8 cellular contexts compared by ENCODE assay signal in genomic region chr2:110679337-110679707, GRCh38. TPM values are rescaled to one million over a fixed set of nuclear protein-coding genes. Genes with fewer than 3 reads are reported as not detected.
DNase-seq lines count a peak whose midpoint lies in the region; ATAC-seq and TF ChIP-seq lines count a peak whose summit lies in the region.

No MANE protein-coding gene starts in this region.

- intact Hi-C loops in activated T-helper 2 cell treated with anti-CD3 and anti-CD28 coated beads, Interferon-gamma antibody, Interleukin-2, Interleukin-4, amounts not matched to agents 10 μg/mL and 5 μg/mL and 100 μg/mL, durations not matched to agents 14 hours and 24 hours and 36 hours (cut with micrococcal nuclease) = loop anchor here (2.0 to 5.0 kb wide), 2 partner anchors 33 to 188 kb away; no protein-coding TSS in a partner anchor

- no peak for TF ChIP-seq EP300 in upper lobe of left lung (IDR thresholded peaks at IDR 0.05)

- TF ChIP-seq POLR2A in upper lobe of left lung (IDR thresholded peaks at IDR 0.05) = no peak

- DNase-seq in HUDEP-2 (lab: John Stamatoyannopoulos, UW; ENCODE audit: unreplicated experiment in 76 of 76) (peak in 44 of 76 experiments; percentile 3 to 65 (median 26)), mesothelial cell of epicardium (ENCODE audit: low spot score in 2 of 2, unreplicated experiment in 2 of 2) (no peak), upper lobe of left lung (no peak), HuH-7.5 (ENCODE audit: low spot score) (no peak)
- no peak for DNase-seq in activated T-helper 2 cell treated with anti-CD3 and anti-CD28 coated beads, Interferon-gamma antibody, Interleukin-2, Interleukin-4, amounts not matched to agents 10 μg/mL and 5 μg/mL and 100 μg/mL, durations not matched to agents 14 hours and 24 hours and 36 hours (ENCODE audit: low spot score)

- TF ChIP-seq CTCF in C4-2B (conservative IDR thresholded peaks at IDR 0.05) = peak; percentile 5
- TF ChIP-seq CTCF in mesothelial cell of epicardium (IDR thresholded peaks at IDR 0.05; ENCODE audit: unreplicated experiment) = no peak
- no peak for TF ChIP-seq CTCF in upper lobe of left lung (IDR thresholded peaks at IDR 0.05)

- ATAC-seq in HG02798 (IDR thresholded peaks at IDR 0.05; ENCODE audit: poor library complexity, unreplicated experiment) (no peak), HG03571 (IDR thresholded peaks at IDR 0.05; ENCODE audit: unreplicated experiment) (no peak), upper lobe of left lung (ENCODE audit: low FRiP score in 2 of 2) (no peak)

- H3K27ac ChIP-seq in C4-2B (no peak overlapping the region), upper lobe of left lung (peak overlapping the region in 1 of 4 donors; percentile 94)

- H3K9me3 Mint-ChIP-seq in activated T-helper 2 cell treated with anti-CD3 and anti-CD28 coated beads, Interferon-gamma antibody, Interleukin-2, Interleukin-4, amounts not matched to agents 10 μg/mL and 5 μg/mL and 100 μg/mL, durations not matched to agents 14 hours and 24 hours and 36 hours = no peaks in the 10 kb centered on the region
- H3K9me3 Mint-ChIP-seq in mesothelial cell of epicardium = no peaks in the 10 kb centered on the region

- H3K27ac Mint-ChIP-seq in activated T-helper 2 cell treated with anti-CD3 and anti-CD28 coated beads, Interferon-gamma antibody, Interleukin-2, Interleukin-4, amounts not matched to agents 10 μg/mL and 5 μg/mL and 100 μg/mL, durations not matched to agents 14 hours and 24 hours and 36 hours = peak overlapping the region; percentile 12
- peak overlapping the region; percentile 99 for H3K27ac Mint-ChIP-seq in mesothelial cell of epicardium

- peaks cover 33% of the 10 kb centered on the region for H3K4me1 Mint-ChIP-seq in activated T-helper 2 cell treated with anti-CD3 and anti-CD28 coated beads, Interferon-gamma antibody, Interleukin-2, Interleukin-4, amounts not matched to agents 10 μg/mL and 5 μg/mL and 100 μg/mL, durations not matched to agents 14 hours and 24 hours and 36 hours (ENCODE audit: low read depth)
- peaks cover 34% of the 10 kb centered on the region for H3K4me1 Mint-ChIP-seq in mesothelial cell of epicardium

- H3K27me3 ChIP-seq in upper lobe of left lung = no peaks in the 10 kb centered on the region

- H3K36me3 Mint-ChIP-seq in activated T-helper 2 cell treated with anti-CD3 and anti-CD28 coated beads, Interferon-gamma antibody, Interleukin-2, Interleukin-4, amounts not matched to agents 10 μg/mL and 5 μg/mL and 100 μg/mL, durations not matched to agents 14 hours and 24 hours and 36 hours (ENCODE audit: low read depth) = peaks cover 21% of the 10 kb centered on the region
- no peaks in the 10 kb centered on the region for H3K36me3 Mint-ChIP-seq in mesothelial cell of epicardium

- WGBS in upper lobe of left lung, 2 donors = 14 to 20% methylated on average over 9 of the region's 9 CpGs

- peak overlapping the region; percentile 86 for H3K4me3 Mint-ChIP-seq in activated T-helper 2 cell treated with anti-CD3 and anti-CD28 coated beads, Interferon-gamma antibody, Interleukin-2, Interleukin-4, amounts not matched to agents 10 μg/mL and 5 μg/mL and 100 μg/mL, durations not matched to agents 14 hours and 24 hours and 36 hours (ENCODE audit: low read depth)
- H3K4me3 Mint-ChIP-seq in mesothelial cell of epicardium = peak overlapping the region; percentile 99

- H3K4me3 ChIP-seq in upper lobe of left lung = no peak overlapping the region

- H3K36me3 ChIP-seq in upper lobe of left lung = no peaks in the 10 kb centered on the region

- H3K9me3 ChIP-seq in upper lobe of left lung = no peaks in the 10 kb centered on the region

- H3K27me3 Mint-ChIP-seq in activated T-helper 2 cell treated with anti-CD3 and anti-CD28 coated beads, Interferon-gamma antibody, Interleukin-2, Interleukin-4, amounts not matched to agents 10 μg/mL and 5 μg/mL and 100 μg/mL, durations not matched to agents 14 hours and 24 hours and 36 hours (ENCODE audit: low read depth) = peaks cover 6% of the 10 kb centered on the region
- peaks cover 2% of the 10 kb centered on the region for H3K27me3 Mint-ChIP-seq in mesothelial cell of epicardium (ENCODE audit: low read depth)

- peaks cover 5 to 36% (median 29%) of the 10 kb centered on the region in 4 donors for H3K4me1 ChIP-seq in upper lobe of left lung

RNA-seq across cellular contexts. Expression of gene BUB1, which starts 1.5 kb away (rescaled TPM):
- total RNA-seq in activated T-helper 2 cell treated with anti-CD3 and anti-CD28 coated beads, Interferon-gamma antibody, Interleukin-2, Interleukin-4, amounts not matched to agents 10 μg/mL and 5 μg/mL and 100 μg/mL, durations not matched to agents 14 hours and 24 hours and 36 hours = 68.4 and 74.4 TPM in 2 replicates
- total RNA-seq in mesothelial cell of epicardium (20.2 to 21.2 TPM (median 21.2 TPM) in 3 replicates), upper lobe of left lung (1 to 10 TPM; 1.0 to 4.7 (median 3.0) TPM)

RNA-seq across cellular contexts. Expression of gene ACOXL, which starts 53.1 kb away (rescaled TPM):
- total RNA-seq in activated T-helper 2 cell treated with anti-CD3 and anti-CD28 coated beads, Interferon-gamma antibody, Interleukin-2, Interleukin-4, amounts not matched to agents 10 μg/mL and 5 μg/mL and 100 μg/mL, durations not matched to agents 14 hours and 24 hours and 36 hours = 1.4 and 1.6 TPM in 2 replicates
- total RNA-seq in mesothelial cell of epicardium = 0.20 to 0.44 TPM (median 0.25 TPM) in 3 replicates
- total RNA-seq in upper lobe of left lung = 100 to 1,000 TPM in 1 of 6 donors, 10 to 100 TPM in 5; 30.2 to 128 (median 38.0) TPM

Comparison
In these comparisons a context has a peak if more than half of its experiments do, and no peak if none do; other contexts are left out.
1. DNase-seq: peak in HUDEP-2 (44 of 76); none in activated T-helper 2 cell treated with anti-CD3 and anti-CD28 coated beads, Interferon-gamma antibody, Interleukin-2, Interleukin-4, amounts not matched to agents 10 μg/mL and 5 μg/mL and 100 μg/mL, durations not matched to agents 14 hours and 24 hours and 36 hours (single experiment), mesothelial cell of epicardium (0 of 2), upper lobe of left lung (0 of 2) and HuH-7.5 (single experiment).
2. RNA of gene ACOXL, which starts 53.1 kb away (total RNA-seq): 30.2 to 128 TPM in upper lobe of left lung; 1.4 to 1.6 TPM in activated T-helper 2 cell treated with anti-CD3 and anti-CD28 coated beads, Interferon-gamma antibody, Interleukin-2, Interleukin-4, amounts not matched to agents 10 μg/mL and 5 μg/mL and 100 μg/mL, durations not matched to agents 14 hours and 24 hours and 36 hours and 0.20 to 0.44 TPM in mesothelial cell of epicardium; every median in the first group is over 10 times any median in the second.